Comparison of ENCODE assay signal across 16 cellular contexts in genomic region chr7:28572321-28573058, GRCh38.
A peak's percentile ranks its signal among the peaks of the same experiment; 100 is the strongest.
DNase-seq lines count a peak whose midpoint lies in the region; FAIRE-seq and TF ChIP-seq lines count a peak whose summit lies in the region.
"Had no signal": no experiment of that assay in that cellular context is flagged by ENCODE, and none has a peak within 500 bp of the region (broad histone marks: within the 10 kb centered on the region; RNA-seq: fewer than 3 reads in every experiment).

No MANE protein-coding gene starts in this region.

- TF ChIP-seq POLR2A in thyroid gland (IDR thresholded peaks at IDR 0.05) = no peak

- intact Hi-C loops in tibial artery (cut with DNase I; ENCODE audit: low total_unique reads) = no loop called here
- intact Hi-C loops in thyroid gland (cut with DNase I) = no loop called here

- H3K27ac ChIP-seq in GM23248 = no peak overlapping the region
- H3K27ac ChIP-seq in tibial artery = no peak overlapping the region
- no peak overlapping the region for H3K27ac ChIP-seq in thyroid gland
- H3K27ac ChIP-seq: epithelial cell of prostate, spleen, transverse colon had no signal

- peak; percentile 25 to 61 for DNase-seq in NCI-H524 (lab: John Stamatoyannopoulos, UW)
- DNase-seq in NCI-H524 treated with DMSO at 0.1 percent for 48 hours (lab: John Stamatoyannopoulos, UW) = no peak
- DNase-seq in NCI-H2081 treated with DMSO at 0.1 percent for 48 hours (lab: John Stamatoyannopoulos, UW) = peak; percentile 90
- DNase-seq in SHP77 treated with DMSO at 0.1 percent for 48 hours (lab: John Stamatoyannopoulos, UW) = peak; percentile 90
- DNase-seq in urothelium cell line (ENCODE audit: low spot score) = no peak
- DNase-seq in GM23248 = no peak
- no peak for DNase-seq in tibial artery
- DNase-seq in thyroid gland = no peak
- DNase-seq: activated CD8-positive, alpha-beta memory T cell treated with anti-CD3 and anti-CD28 coated beads for 24 hours; activated naive CD4-positive, alpha-beta T cell treated with anti-CD3 and anti-CD28 coated beads for 36 hours; central memory CD4-positive, alpha-beta T cell; spleen had no signal

- H3K9ac ChIP-seq in GM23248 = no peak overlapping the region

- H4K20me1 ChIP-seq in GM23248 (ENCODE audit: insufficient read depth) = no peaks in the 10 kb centered on the region

- H3K27me3 ChIP-seq in GM23248 (replicated peaks; ENCODE audit: insufficient read depth) = no peaks in the 10 kb centered on the region
- H3K27me3 ChIP-seq in tibial artery = no peaks in the 10 kb centered on the region
- H3K27me3 ChIP-seq in thyroid gland = no peaks in the 10 kb centered on the region
- H3K27me3 ChIP-seq: heart left ventricle had no signal

- WGBS in GM23248 (ENCODE audit: low coverage in 1 of 2, low lambda C conversion rate in 2 of 2, missing lambda C conversion rate in 2 of 2), 2 experiments = 76 to 88% methylated on average over 5 of the region's 5 CpGs
- 79 to 88% methylated on average over 5 of the region's 5 CpGs for WGBS in thyroid gland, 2 donors

- H3K9me3 ChIP-seq in GM23248 (ENCODE audit: low read depth) (no peaks in the 10 kb centered on the region), tibial artery (no peaks in the 10 kb centered on the region), thyroid gland (no peaks in the 10 kb centered on the region)
- H3K9me3 ChIP-seq: heart left ventricle, spleen, transverse colon had no signal

- no peak overlapping the region for H2AFZ ChIP-seq in GM23248

- no peaks in the 10 kb centered on the region for H3K79me2 ChIP-seq in GM23248 (ENCODE audit: insufficient read depth)

- peaks cover 16% of the 10 kb centered on the region for H3F3A ChIP-seq in GM23248 (ENCODE audit: insufficient read depth)

- 0 out of 2 replicates have a peak, but pooled peaks cover 3% of the 10 kb centered on the region for H3K9me2 ChIP-seq in GM23248 (ENCODE audit: insufficient read depth)

- H3K4me3 ChIP-seq in GM23248 (no peak overlapping the region), tibial artery (no peak overlapping the region), thyroid gland (replicated peaks in 1 of 3) (no peak overlapping the region)
- H3K4me3 ChIP-seq: heart left ventricle, spleen, transverse colon had no signal

- TF ChIP-seq CTCF in tibial artery (IDR thresholded peaks at IDR 0.05) (no peak), thyroid gland (IDR thresholded peaks at IDR 0.05) (no peak)

- H3K4me2 ChIP-seq in GM23248 (ENCODE audit: unreplicated experiment) = no peak overlapping the region

- in situ Hi-C loops in GM23248 (cut with MboI) = no loop called here

- peaks cover 46% of the 10 kb centered on the region for H3K4me1 ChIP-seq in GM23248 (ENCODE audit: insufficient read depth)
- H3K4me1 ChIP-seq in tibial artery = peaks cover 0 to 9% (median 3%) of the 10 kb centered on the region in 4 donors
- H3K4me1 ChIP-seq in thyroid gland = peaks cover 9 to 16% of the 10 kb centered on the region in 2 donors

- no peaks in the 10 kb centered on the region for H3K36me3 ChIP-seq in GM23248 (ENCODE audit: low read depth)
- H3K36me3 ChIP-seq in tibial artery = no peaks in the 10 kb centered on the region
- no peaks in the 10 kb centered on the region for H3K36me3 ChIP-seq in thyroid gland
- H3K36me3 ChIP-seq: heart left ventricle, spleen, transverse colon had no signal

- peak; percentile 88 for FAIRE-seq in urothelium cell line (lab: Jason Lieb, UNC)
- FAIRE-seq: TTC549 had no signal

Comparison
In these comparisons a context has a peak if more than half of its experiments do, and no peak if none do; other contexts are left out.
1. DNase-seq: peak in NCI-H524 (2 of 2), NCI-H2081 treated with DMSO at 0.1 percent for 48 hours (single experiment) and SHP77 treated with DMSO at 0.1 percent for 48 hours (single experiment); none in NCI-H524 treated with DMSO at 0.1 percent for 48 hours (single experiment), urothelium cell line (single experiment), GM23248 (single experiment), tibial artery (0 of 2) and thyroid gland (0 of 2).